ENCODE assay signal across 15 cellular contexts in the genomic region with DNA sequence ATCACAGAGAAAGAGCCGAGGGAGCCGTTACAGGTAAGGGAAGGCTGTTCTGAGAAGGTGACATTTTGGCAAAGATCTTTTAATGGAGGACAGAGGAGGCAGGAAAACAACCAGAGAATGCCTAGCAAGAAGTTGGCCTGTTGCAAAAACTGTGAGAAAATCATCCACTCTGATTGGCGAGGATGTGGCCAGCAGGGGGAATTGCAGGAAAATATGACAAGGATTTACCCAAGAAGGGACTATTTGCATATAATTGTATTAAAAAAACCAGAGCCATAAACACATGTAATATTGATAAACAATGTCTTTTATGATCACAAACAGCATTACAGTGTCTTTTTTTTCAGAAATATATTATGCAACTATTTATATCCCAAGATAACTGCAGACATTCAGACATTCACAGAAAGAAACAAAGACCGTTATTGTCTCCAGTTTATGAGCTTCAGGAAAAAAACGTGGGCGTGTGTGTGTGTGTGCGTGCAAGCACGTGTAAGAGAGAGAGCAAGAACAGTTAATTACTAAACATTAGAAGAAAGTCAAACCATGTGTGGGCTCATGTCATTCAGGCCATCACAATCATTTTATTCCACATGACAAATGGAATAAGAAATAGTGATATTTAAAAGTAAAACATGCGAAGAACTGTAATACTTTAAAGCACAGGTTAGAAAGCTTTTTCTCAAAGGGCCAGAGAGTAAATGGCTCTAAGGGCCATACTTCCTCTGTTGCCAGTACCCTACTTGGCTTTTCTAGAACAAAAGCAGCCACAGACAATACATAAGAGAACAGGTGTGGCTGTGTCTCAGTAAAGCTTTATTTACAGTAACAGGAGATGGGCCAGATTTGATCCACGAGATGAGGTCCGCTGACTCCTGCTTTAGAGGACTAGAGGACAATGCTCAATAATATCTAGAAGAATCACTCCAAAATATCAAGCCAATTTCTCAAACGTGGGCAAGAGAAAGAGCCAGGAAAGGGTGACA.
DNase-seq lines count a peak whose midpoint lies in the region; ATAC-seq and TF ChIP-seq lines count a peak whose summit lies in the region.
"Had no signal": no experiment of that assay in that cellular context is flagged by ENCODE, and none has a peak within 500 bp of the region (broad histone marks: within the 10 kb centered on the region; RNA-seq: fewer than 3 reads in every experiment).

No MANE protein-coding gene starts in this region.

- DNase-seq in DMS153 (lab: John Stamatoyannopoulos, UW) (peak; percentile 10), DMS153 treated with DMSO at 0.1 percent for 48 hours (lab: John Stamatoyannopoulos, UW; ENCODE audit: unreplicated experiment) (no peak), NCI-H69 (lab: John Stamatoyannopoulos, UW) (peak; percentile 61), fibroblast of the aortic adventitia (ENCODE audit: low read depth) (no peak), sciatic nerve (ENCODE audit: low spot score) (no peak), T-helper 9 cell (no peak)
- no peak for DNase-seq in stimulated activated naive CD4-positive, alpha-beta T cell treated with Interleukin-2 at 50 U/mL for 16 hours (lab: John Stamatoyannopoulos, UW)
- DNase-seq: 8988T; activated T-cell treated with anti-CD3 and anti-CD28 coated beads, Interleukin-2, amount 50 U/mL, for 72 hours; adrenal gland; CD4-positive, alpha-beta T cell; kidney glomerular epithelial cell; NCI-H2081 had no signal

- ATAC-seq in sciatic nerve (peak; percentile 77), GM21515 (IDR thresholded peaks at IDR 0.05; ENCODE audit: unreplicated experiment) (no peak)
- ATAC-seq: activated T-cell treated with anti-CD3 and anti-CD28 coated beads, Interleukin-2, amount 50 U/mL, for 72 hours had no signal

- H3K4me3 ChIP-seq in fibroblast of the aortic adventitia (ENCODE audit: low read depth, low read length): no peak overlapping the region
- H3K4me3 ChIP-seq: adrenal gland, SJSA1 had no signal

- TF ChIP-seq CTCF in fibroblast of the aortic adventitia (IDR thresholded peaks at IDR 0.05; ENCODE audit: insufficient read depth, low read length): peak; percentile 7

- intact Hi-C loops in sciatic nerve (cut with DNase I): no loop called here

Comparison
In these comparisons a context has a peak if more than half of its experiments do, and no peak if none do; other contexts are left out.
1. DNase-seq: peak in DMS153 (single experiment) and NCI-H69 (single experiment); none in DMS153 treated with DMSO at 0.1 percent for 48 hours (single experiment), fibroblast of the aortic adventitia (single experiment), sciatic nerve (single experiment), T-helper 9 cell (single experiment) and stimulated activated naive CD4-positive, alpha-beta T cell treated with Interleukin-2 at 50 U/mL for 16 hours (single experiment).